8 cellular contexts compared by ENCODE assay signal in the genomic region with DNA sequence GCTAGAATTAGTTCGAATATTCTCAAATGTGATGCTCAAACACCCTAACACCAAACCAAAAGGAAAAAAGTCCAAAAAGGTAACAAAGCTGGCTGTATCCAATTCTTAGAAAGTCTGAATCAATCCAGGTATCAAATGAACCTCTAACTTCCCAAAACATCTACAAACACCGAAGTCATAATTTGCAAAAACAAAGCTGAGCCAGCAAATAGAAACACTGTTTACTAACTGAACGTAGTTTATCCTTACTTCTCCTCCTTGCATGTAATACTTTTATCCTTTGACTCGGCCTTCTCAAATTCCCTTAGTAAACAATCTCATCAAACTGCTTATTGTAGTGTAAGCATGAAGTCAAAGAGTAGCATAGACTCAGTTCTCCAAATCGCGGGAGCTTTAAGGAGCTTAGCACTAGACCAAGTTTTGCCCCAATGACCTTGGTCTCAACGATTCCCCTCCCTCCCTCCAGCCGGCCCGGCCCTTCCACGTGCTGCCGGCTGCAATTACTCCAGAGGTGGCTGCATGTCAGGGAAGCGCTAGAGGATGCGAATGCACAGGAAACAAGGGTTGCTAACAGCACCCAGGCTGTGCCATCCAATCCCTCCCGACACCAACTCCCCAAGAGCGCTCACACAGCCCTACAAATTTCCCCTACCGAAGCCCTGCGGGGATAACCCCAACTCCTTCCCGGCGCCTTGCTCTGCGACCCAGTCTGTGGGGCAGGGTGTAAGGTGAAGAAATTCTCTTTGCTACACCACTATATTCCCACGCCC. TPM values are rescaled to one million over a fixed set of nuclear protein-coding genes. Genes with fewer than 3 reads are reported as not detected.
A peak's percentile ranks its signal among the peaks of the same experiment; 100 is the strongest.
DNase-seq lines count a peak whose midpoint lies in the region; ATAC-seq, FAIRE-seq and TF ChIP-seq lines count a peak whose summit lies in the region.

No MANE protein-coding gene starts in this region.

- no peak for TF ChIP-seq CTCF in AG04450 (IDR thresholded peaks at IDR 0.05; ENCODE audit: low read depth, low read length)
- TF ChIP-seq CTCF in fibroblast of villous mesenchyme (IDR thresholded peaks at IDR 0.05; ENCODE audit: insufficient read depth, low read depth, low read length) = no peak
- no peak for TF ChIP-seq CTCF in neutrophil (IDR thresholded peaks at IDR 0.05)

- H3K27me3 ChIP-seq in AG04450 (ENCODE audit: control insufficient read depth, insufficient read depth, low read length) = no peaks in the 10 kb centered on the region
- H3K27me3 ChIP-seq in neutrophil = no peaks in the 10 kb centered on the region

- DNase-seq in AG04450 (ENCODE audit: low read depth, low spot score) (no peak), GM18507 (ENCODE audit: extremely low spot score, insufficient read length, low read depth) (no peak), NCI-H510A treated with DMSO at 0.1 percent for 48 hours (lab: John Stamatoyannopoulos, UW) (peak; percentile 32), fibroblast of villous mesenchyme (ENCODE audit: low read depth) (peak; percentile 69), NCI-H2029 (lab: John Stamatoyannopoulos, UW) (no peak)
- peak; percentile 51 for DNase-seq in activated CD8-positive, alpha-beta memory T cell treated with anti-CD3 and anti-CD28 coated beads, Interleukin-2, amount 10 ng/mL, durations not matched to agents 7 days and 5 days

- H3K9me3 Mint-ChIP-seq in activated CD8-positive, alpha-beta memory T cell treated with anti-CD3 and anti-CD28 coated beads, Interleukin-2, amount 10 ng/mL, durations not matched to agents 7 days and 5 days (ENCODE audit: low read depth) = no peaks in the 10 kb centered on the region

- peak overlapping the region; percentile 96 for H3K4me3 Mint-ChIP-seq in activated CD8-positive, alpha-beta memory T cell treated with anti-CD3 and anti-CD28 coated beads, Interleukin-2, amount 10 ng/mL, durations not matched to agents 7 days and 5 days

- CTCF ChIA-PET in AG04450 (lab: Charles Lee) = interaction anchor here (1.3 to 1.5 kb wide), 2 partner anchors 23 to 73 kb away, joined by 4 to 8 read pairs; no protein-coding TSS in a partner anchor
- CTCF ChIA-PET in activated CD8-positive, alpha-beta memory T cell treated with anti-CD3 and anti-CD28 coated beads, Interleukin-2, amount 10 ng/mL, durations not matched to agents 7 days and 5 days (lab: Charles Lee) = interaction anchor here (0.6 to 1.6 kb wide), 6 partner anchors 10 to 274 kb away, joined by 3 to 4 read pairs (median 3); partner anchors contain the start of genes MRPL57 and SKA3

- peak; percentile 38 for ATAC-seq in HG02938 (IDR thresholded peaks at IDR 0.05; ENCODE audit: unreplicated experiment)
- ATAC-seq in activated CD8-positive, alpha-beta memory T cell treated with anti-CD3 and anti-CD28 coated beads, Interleukin-2, amount 10 ng/mL, durations not matched to agents 7 days and 5 days = peak; percentile 18

- H3K4me1 ChIP-seq in neutrophil (ENCODE audit: control insufficient read depth in 1 of 2, insufficient read depth in 1 of 2, low read depth in 1 of 2, low read length in 1 of 2) = peaks cover 10 to 14% of the 10 kb centered on the region in 2 experiments

- peaks cover 28% of the 10 kb centered on the region for H3K4me1 Mint-ChIP-seq in activated CD8-positive, alpha-beta memory T cell treated with anti-CD3 and anti-CD28 coated beads, Interleukin-2, amount 10 ng/mL, durations not matched to agents 7 days and 5 days

- peak overlapping the region; percentile 90 for H3K27ac ChIP-seq in AG04450 (ENCODE audit: low read depth, low read length)
- peak overlapping the region; percentile 57 for H3K27ac ChIP-seq in neutrophil

- H3K4me3 ChIP-seq in AG04450 (ENCODE audit: low read depth, low read length) (peak overlapping the region; percentile 94), fibroblast of villous mesenchyme (ENCODE audit: low read depth, low read length) (peak overlapping the region; percentile 87), neutrophil (ENCODE audit: low read depth in 1 of 2, low read length in 1 of 2) (peak overlapping the region; percentile 72 to 83)

- H3K36me3 ChIP-seq in neutrophil = no peaks in the 10 kb centered on the region

- peaks cover 4% of the 10 kb centered on the region; the same call in 1 of the 2 replicates for H3K9me3 ChIP-seq in AG04450 (ENCODE audit: control insufficient read depth, insufficient read depth, low read length)
- no peaks in the 10 kb centered on the region for H3K9me3 ChIP-seq in neutrophil

- no peaks in the 10 kb centered on the region for H3K27me3 Mint-ChIP-seq in activated CD8-positive, alpha-beta memory T cell treated with anti-CD3 and anti-CD28 coated beads, Interleukin-2, amount 10 ng/mL, durations not matched to agents 7 days and 5 days

- peak overlapping the region; percentile 90 for H3K27ac Mint-ChIP-seq in activated CD8-positive, alpha-beta memory T cell treated with anti-CD3 and anti-CD28 coated beads, Interleukin-2, amount 10 ng/mL, durations not matched to agents 7 days and 5 days

- peak; percentile 49 for FAIRE-seq in GM18507 (lab: Jason Lieb, UNC)

- POLR2A ChIA-PET in AG04450 (lab: Yijun Ruan, JAX) = no interaction called here

- H3K36me3 Mint-ChIP-seq in activated CD8-positive, alpha-beta memory T cell treated with anti-CD3 and anti-CD28 coated beads, Interleukin-2, amount 10 ng/mL, durations not matched to agents 7 days and 5 days = peaks cover 11% of the 10 kb centered on the region

RNA-seq across cellular contexts. Expression of gene XPO4, which starts 0.7 kb away (rescaled TPM):
- polyA plus RNA-seq in AG04450 (2011; rRNA removed) = 10.9 and 14.4 TPM in 2 replicates
- polyA minus RNA-seq in AG04450 (2011; rRNA and poly(A)+ RNA removed) = 13.1 and 25.0 TPM in 2 replicates
- 10 to 100 TPM; 19.7 to 19.8 TPM for total RNA-seq in activated CD8-positive, alpha-beta memory T cell treated with anti-CD3 and anti-CD28 coated beads, Interleukin-2, amount 10 ng/mL, durations not matched to agents 7 days and 5 days
- total RNA-seq in fibroblast of villous mesenchyme = 20.3 and 29.8 TPM in 2 replicates

Comparison
In these comparisons a context has a peak if more than half of its experiments do, and no peak if none do; other contexts are left out.
1. DNase-seq: peak in NCI-H510A treated with DMSO at 0.1 percent for 48 hours (single experiment), activated CD8-positive, alpha-beta memory T cell treated with anti-CD3 and anti-CD28 coated beads, Interleukin-2, amount 10 ng/mL, durations not matched to agents 7 days and 5 days (single experiment) and fibroblast of villous mesenchyme (single experiment); none in AG04450 (single experiment), GM18507 (single experiment) and NCI-H2029 (single experiment).
2. Peak in every context shown above with its lines, with median percentiles within 50 percentile points of each other: H3K4me3 ChIP-seq.